In the genomic region with DNA sequence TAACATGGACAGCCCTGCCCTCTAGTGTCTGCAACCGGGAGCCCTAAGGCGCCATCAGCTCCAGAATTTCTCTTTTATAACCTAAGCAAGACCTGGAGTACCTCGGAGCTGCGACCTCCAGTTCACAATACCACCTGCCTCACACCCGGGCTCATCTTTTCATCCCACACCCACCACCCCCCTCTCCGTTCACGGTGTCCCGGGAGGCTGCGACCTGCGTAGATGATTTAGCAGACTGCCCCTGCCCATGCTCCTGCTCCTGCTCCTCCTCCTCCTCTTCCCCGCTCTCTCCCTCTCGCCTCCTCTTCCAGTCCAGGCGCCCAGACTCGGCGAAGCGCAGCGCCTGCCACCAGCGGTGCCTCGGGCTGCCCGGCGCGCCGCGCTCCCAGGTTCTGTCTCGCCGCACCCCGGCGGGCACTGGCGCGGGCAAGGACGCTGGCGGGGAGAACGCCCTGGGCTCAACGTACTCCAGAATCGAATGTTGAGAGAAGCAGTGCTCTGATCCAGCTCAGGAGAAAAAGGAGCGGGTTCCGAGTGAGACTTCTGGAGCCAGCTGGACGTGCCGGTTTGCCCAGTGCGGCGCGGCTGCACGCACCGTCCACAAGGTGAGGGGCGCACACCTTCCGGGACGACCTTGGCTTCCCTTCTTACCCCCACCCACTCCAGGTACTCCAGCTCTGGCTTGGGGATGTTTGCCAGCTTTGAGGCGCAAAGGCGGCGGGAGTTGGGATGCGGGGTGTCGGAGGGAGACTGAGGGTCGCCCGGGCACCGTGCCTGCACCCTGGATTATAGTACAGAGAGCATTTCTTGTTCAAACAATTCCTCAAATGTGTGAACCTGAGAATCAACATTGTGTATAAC, we compare ENCODE assay signal across 1 cellular context.
TF ChIP-seq lines count a peak whose summit lies in the region.

A gene with protein sequence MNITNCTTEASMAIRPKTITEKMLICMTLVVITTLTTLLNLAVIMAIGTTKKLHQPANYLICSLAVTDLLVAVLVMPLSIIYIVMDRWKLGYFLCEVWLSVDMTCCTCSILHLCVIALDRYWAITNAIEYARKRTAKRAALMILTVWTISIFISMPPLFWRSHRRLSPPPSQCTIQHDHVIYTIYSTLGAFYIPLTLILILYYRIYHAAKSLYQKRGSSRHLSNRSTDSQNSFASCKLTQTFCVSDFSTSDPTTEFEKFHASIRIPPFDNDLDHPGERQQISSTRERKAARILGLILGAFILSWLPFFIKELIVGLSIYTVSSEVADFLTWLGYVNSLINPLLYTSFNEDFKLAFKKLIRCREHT (plus strand): TSS at position 310 of the 861 bp plus-strand sequence. CDS start 77,807 bp downstream, outside the sequence.

TF ChIP-seq in liver, 16 proteins besides CTCF, POLR2A, EP300 and RAD21 (continued from another document):
- TF ChIP-seq, protein P1, sequence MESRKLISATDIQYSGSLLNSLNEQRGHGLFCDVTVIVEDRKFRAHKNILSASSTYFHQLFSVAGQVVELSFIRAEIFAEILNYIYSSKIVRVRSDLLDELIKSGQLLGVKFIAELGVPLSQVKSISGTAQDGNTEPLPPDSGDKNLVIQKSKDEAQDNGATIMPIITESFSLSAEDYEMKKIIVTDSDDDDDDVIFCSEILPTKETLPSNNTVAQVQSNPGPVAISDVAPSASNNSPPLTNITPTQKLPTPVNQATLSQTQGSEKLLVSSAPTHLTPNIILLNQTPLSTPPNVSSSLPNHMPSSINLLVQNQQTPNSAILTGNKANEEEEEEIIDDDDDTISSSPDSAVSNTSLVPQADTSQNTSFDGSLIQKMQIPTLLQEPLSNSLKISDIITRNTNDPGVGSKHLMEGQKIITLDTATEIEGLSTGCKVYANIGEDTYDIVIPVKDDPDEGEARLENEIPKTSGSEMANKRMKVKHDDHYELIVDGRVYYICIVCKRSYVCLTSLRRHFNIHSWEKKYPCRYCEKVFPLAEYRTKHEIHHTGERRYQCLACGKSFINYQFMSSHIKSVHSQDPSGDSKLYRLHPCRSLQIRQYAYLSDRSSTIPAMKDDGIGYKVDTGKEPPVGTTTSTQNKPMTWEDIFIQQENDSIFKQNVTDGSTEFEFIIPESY (IDR thresholded peaks at IDR 0.05) = no peak
- no peak for TF ChIP-seq GABPA (IDR thresholded peaks at IDR 0.05 in 1 of 2, conservative IDR thresholded peaks at IDR 0.05 in 1 of 2)
- no peak for TF ChIP-seq JUND (IDR thresholded peaks at IDR 0.05)
- no peak for TF ChIP-seq EGR1 (IDR thresholded peaks at IDR 0.05; ENCODE audit: low read depth in 2 of 2)
- no peak for TF ChIP-seq HNF4A (conservative IDR thresholded peaks at IDR 0.05)
- no peak for TF ChIP-seq RXRA (IDR thresholded peaks at IDR 0.05)
- no peak for TF ChIP-seq YY1 (IDR thresholded peaks at IDR 0.05)
- TF ChIP-seq NR2F2 (IDR thresholded peaks at IDR 0.05) = no peak
- TF ChIP-seq TAF1 (conservative IDR thresholded peaks at IDR 0.05) = no peak
- TF ChIP-seq FOXA2 (IDR thresholded peaks at IDR 0.05) = no peak
- TF ChIP-seq, protein P2, sequence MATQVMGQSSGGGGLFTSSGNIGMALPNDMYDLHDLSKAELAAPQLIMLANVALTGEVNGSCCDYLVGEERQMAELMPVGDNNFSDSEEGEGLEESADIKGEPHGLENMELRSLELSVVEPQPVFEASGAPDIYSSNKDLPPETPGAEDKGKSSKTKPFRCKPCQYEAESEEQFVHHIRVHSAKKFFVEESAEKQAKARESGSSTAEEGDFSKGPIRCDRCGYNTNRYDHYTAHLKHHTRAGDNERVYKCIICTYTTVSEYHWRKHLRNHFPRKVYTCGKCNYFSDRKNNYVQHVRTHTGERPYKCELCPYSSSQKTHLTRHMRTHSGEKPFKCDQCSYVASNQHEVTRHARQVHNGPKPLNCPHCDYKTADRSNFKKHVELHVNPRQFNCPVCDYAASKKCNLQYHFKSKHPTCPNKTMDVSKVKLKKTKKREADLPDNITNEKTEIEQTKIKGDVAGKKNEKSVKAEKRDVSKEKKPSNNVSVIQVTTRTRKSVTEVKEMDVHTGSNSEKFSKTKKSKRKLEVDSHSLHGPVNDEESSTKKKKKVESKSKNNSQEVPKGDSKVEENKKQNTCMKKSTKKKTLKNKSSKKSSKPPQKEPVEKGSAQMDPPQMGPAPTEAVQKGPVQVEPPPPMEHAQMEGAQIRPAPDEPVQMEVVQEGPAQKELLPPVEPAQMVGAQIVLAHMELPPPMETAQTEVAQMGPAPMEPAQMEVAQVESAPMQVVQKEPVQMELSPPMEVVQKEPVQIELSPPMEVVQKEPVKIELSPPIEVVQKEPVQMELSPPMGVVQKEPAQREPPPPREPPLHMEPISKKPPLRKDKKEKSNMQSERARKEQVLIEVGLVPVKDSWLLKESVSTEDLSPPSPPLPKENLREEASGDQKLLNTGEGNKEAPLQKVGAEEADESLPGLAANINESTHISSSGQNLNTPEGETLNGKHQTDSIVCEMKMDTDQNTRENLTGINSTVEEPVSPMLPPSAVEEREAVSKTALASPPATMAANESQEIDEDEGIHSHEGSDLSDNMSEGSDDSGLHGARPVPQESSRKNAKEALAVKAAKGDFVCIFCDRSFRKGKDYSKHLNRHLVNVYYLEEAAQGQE (IDR thresholded peaks at IDR 0.05) = no peak
- TF ChIP-seq, protein P3, sequence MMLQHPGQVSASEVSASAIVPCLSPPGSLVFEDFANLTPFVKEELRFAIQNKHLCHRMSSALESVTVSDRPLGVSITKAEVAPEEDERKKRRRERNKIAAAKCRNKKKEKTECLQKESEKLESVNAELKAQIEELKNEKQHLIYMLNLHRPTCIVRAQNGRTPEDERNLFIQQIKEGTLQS (IDR thresholded peaks at IDR 0.05) = no peak
- TF ChIP-seq FOXA1 (IDR thresholded peaks at IDR 0.05) = no peak
- no peak for TF ChIP-seq SP1 (IDR thresholded peaks at IDR 0.05)
- TF ChIP-seq HNF4G (IDR thresholded peaks at IDR 0.05) = no peak
